34 cellular contexts compared by ENCODE assay signal in the genomic region with DNA sequence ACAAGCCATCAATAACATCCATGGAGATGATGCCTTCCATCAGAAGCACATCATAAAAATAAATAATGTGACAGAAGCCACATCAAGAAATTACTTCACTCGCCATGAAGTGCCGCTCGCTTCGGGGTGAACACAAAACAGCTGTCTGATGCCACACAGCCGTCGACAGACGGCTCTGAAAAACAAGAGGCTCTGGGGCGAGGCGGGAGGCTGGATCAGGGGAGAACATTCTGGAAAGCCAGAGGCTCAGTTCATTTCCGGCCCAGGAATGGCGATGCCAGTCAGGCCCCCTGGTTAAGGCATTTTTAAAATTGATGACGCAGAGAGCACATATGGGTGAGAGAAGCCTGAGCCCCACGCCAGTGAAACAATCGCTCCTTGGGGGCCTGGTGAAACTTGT.
"Had no signal": no experiment of that assay in that cellular context is flagged by ENCODE, and none has a peak within 500 bp of the region (broad histone marks: within the 10 kb centered on the region; RNA-seq: fewer than 3 reads in every experiment).

No MANE protein-coding gene starts in this region.

- H3K27ac Mint-ChIP-seq: activated B cell treated with CpG ODN at 0.5 μM for 24 hours; activated CD4-positive, alpha-beta memory T cell treated with anti-CD3 and anti-CD28 coated beads for 36 hours; activated CD4-positive, alpha-beta T cell treated with anti-CD3 and anti-CD28 coated beads, Interleukin-2, amount 10 ng/mL, durations not matched to agents 24 days and 14 days; activated CD8-positive, alpha-beta memory T cell treated with anti-CD3 and anti-CD28 coated beads, Interleukin-2, amount 10 ng/mL, durations not matched to agents 7 days and 5 days; activated CD8-positive, alpha-beta T cell treated with anti-CD3 and anti-CD28 coated beads for 36 hours; activated naive CD4-positive, alpha-beta T cell treated with anti-CD3 and anti-CD28 coated beads for 36 hours; activated naive CD4-positive, alpha-beta T cell treated with anti-CD3 and anti-CD28 coated beads, Interleukin-2, amount 50 U/mL, for 72 hours; activated naive CD8-positive, alpha-beta T cell treated with anti-CD3 and anti-CD28 coated beads for 36 hours; activated T-cell treated with anti-CD3 and anti-CD28 coated beads, Interleukin-2, amount 50 U/mL, for 72 hours; activated T-helper 1 cell treated with anti-CD3 and anti-CD28 coated beads, Interleukin-12 subunit alpha, Interleukin-12 subunit beta, Interleukin-2, Interleukin-4 antibody, amounts not matched to agents 30 ng/mL and 10 ng/mL and 1 ng/mL, durations not matched to agents 14 hours and 24 hours and 36 hours; activated T-helper 17 cell treated with anti-CD3 and anti-CD28 coated beads, Interleukin-2, amount 50 U/mL, for 72 hours; T-helper 1 cell treated with Interleukin-12 subunit alpha and Interleukin-12 subunit beta and Interleukin-4 antibody, amounts not matched to agents 30 μg/mL and 1 μg/mL, for 36 hours; T-helper 2 cell treated with Interferon-gamma antibody and Interleukin-4, amounts not matched to agents 5 μg/mL and 100 μg/mL, for 36 hours had no signal

- H3K4me1 Mint-ChIP-seq: activated B cell treated with CpG ODN at 0.5 μM for 24 hours; activated CD4-positive, alpha-beta T cell treated with anti-CD3 and anti-CD28 coated beads, Interleukin-2, amount 10 ng/mL, durations not matched to agents 24 days and 14 days; activated CD8-positive, alpha-beta memory T cell treated with anti-CD3 and anti-CD28 coated beads, Interleukin-2, amount 10 ng/mL, durations not matched to agents 7 days and 5 days; activated naive CD8-positive, alpha-beta T cell treated with anti-CD3 and anti-CD28 coated beads for 36 hours had no signal

- DNase-seq: activated B cell treated with CpG ODN at 0.5 μM for 24 hours; activated CD4-positive, alpha-beta memory T cell treated with anti-CD3 and anti-CD28 coated beads for 36 hours; activated CD4-positive, alpha-beta T cell treated with anti-CD3 and anti-CD28 coated beads for 4 hours; activated CD4-positive, alpha-beta T cell treated with anti-CD3 and anti-CD28 coated beads, Interleukin-2, amount 10 ng/mL, durations not matched to agents 24 days and 14 days; activated CD4-positive, alpha-beta T cell treated with anti-CD3 and anti-CD28 coated beads, Interleukin-2, amount 50 U/mL, for 1 hour; activated CD4-positive, alpha-beta T cell treated with anti-CD3 and anti-CD28 coated beads, Interleukin-2, amount 50 U/mL, for 4 hours; activated CD4-positive, CD25-positive, alpha-beta regulatory T cell treated with anti-CD3 and anti-CD28 coated beads, Interleukin-2, amount 50 U/mL, for 72 hours; activated CD8-positive, alpha-beta T cell treated with anti-CD3 and anti-CD28 coated beads for 36 hours; activated effector memory CD4-positive, alpha-beta T cell treated with anti-CD3 and anti-CD28 coated beads, Interleukin-2, amount 50 U/mL, for 16 hours; activated gamma-delta T cell treated with Interleukin-2 at 50 U/mL for 16 hours; activated naive CD4-positive, alpha-beta T cell; activated naive CD4-positive, alpha-beta T cell treated with anti-CD3 and anti-CD28 coated beads for 36 hours; activated naive CD4-positive, alpha-beta T cell treated with anti-CD3 and anti-CD28 coated beads, Interleukin-2, amount 50 U/mL, for 16 hours; activated naive CD8-positive, alpha-beta T cell treated with anti-CD3 and anti-CD28 coated beads for 36 hours; activated T-cell treated with anti-CD3 and anti-CD28 coated beads for 4 hours; activated T-cell treated with anti-CD3 and anti-CD28 coated beads, Interleukin-2, amount 50 U/mL, for 1 hour; activated T-cell treated with anti-CD3 and anti-CD28 coated beads, Interleukin-2, amount 50 U/mL, for 4 hours; activated T-cell treated with anti-CD3 and anti-CD28 coated beads, Interleukin-2, amount 50 U/mL, for 72 hours; adrenal gland; amniotic stem cell; body of pancreas; brain microvascular endothelial cell; central memory CD4-positive, alpha-beta T cell; T-helper 1 cell; T-helper 2 cell; T-helper 9 cell had no signal

- H3K9me3 Mint-ChIP-seq: activated B cell treated with CpG ODN at 0.5 μM for 24 hours; activated CD4-positive, alpha-beta memory T cell treated with anti-CD3 and anti-CD28 coated beads for 36 hours; activated CD4-positive, alpha-beta T cell treated with anti-CD3 and anti-CD28 coated beads, Interleukin-2, amount 10 ng/mL, durations not matched to agents 24 days and 14 days; activated CD8-positive, alpha-beta T cell treated with anti-CD3 and anti-CD28 coated beads for 36 hours; activated naive CD4-positive, alpha-beta T cell treated with anti-CD3 and anti-CD28 coated beads for 36 hours; activated naive CD4-positive, alpha-beta T cell treated with anti-CD3 and anti-CD28 coated beads, Interleukin-2, amount 50 U/mL, for 72 hours; activated naive CD8-positive, alpha-beta T cell treated with anti-CD3 and anti-CD28 coated beads for 36 hours; activated T-cell treated with anti-CD3 and anti-CD28 coated beads, Interleukin-2, amount 50 U/mL, for 4 hours; activated T-cell treated with anti-CD3 and anti-CD28 coated beads, Interleukin-2, amount 50 U/mL, for 72 hours; activated T-helper 1 cell treated with anti-CD3 and anti-CD28 coated beads, Interleukin-12 subunit alpha, Interleukin-12 subunit beta, Interleukin-2, Interleukin-4 antibody, amounts not matched to agents 30 ng/mL and 10 ng/mL and 1 ng/mL, durations not matched to agents 14 hours and 24 hours and 36 hours; activated T-helper 17 cell treated with anti-CD3 and anti-CD28 coated beads, Interleukin-2, amount 50 U/mL, for 72 hours; T-helper 1 cell treated with Interleukin-12 subunit alpha and Interleukin-12 subunit beta and Interleukin-4 antibody, amounts not matched to agents 30 μg/mL and 1 μg/mL, for 36 hours; T-helper 2 cell treated with Interferon-gamma antibody and Interleukin-4, amounts not matched to agents 5 μg/mL and 100 μg/mL, for 36 hours had no signal

- H3K4me3 Mint-ChIP-seq: activated B cell treated with CpG ODN at 0.5 μM for 24 hours; activated CD4-positive, alpha-beta memory T cell treated with anti-CD3 and anti-CD28 coated beads for 36 hours; activated CD4-positive, alpha-beta T cell treated with anti-CD3 and anti-CD28 coated beads, Interleukin-2, amount 10 ng/mL, durations not matched to agents 24 days and 14 days; activated CD8-positive, alpha-beta memory T cell treated with anti-CD3 and anti-CD28 coated beads, Interleukin-2, amount 10 ng/mL, durations not matched to agents 7 days and 5 days; activated CD8-positive, alpha-beta T cell treated with anti-CD3 and anti-CD28 coated beads for 36 hours; activated naive CD4-positive, alpha-beta T cell treated with anti-CD3 and anti-CD28 coated beads for 36 hours; activated naive CD8-positive, alpha-beta T cell treated with anti-CD3 and anti-CD28 coated beads for 36 hours; activated T-cell treated with anti-CD3 and anti-CD28 coated beads, Interleukin-2, amount 50 U/mL, for 4 hours; activated T-cell treated with anti-CD3 and anti-CD28 coated beads, Interleukin-2, amount 50 U/mL, for 72 hours; activated T-helper 1 cell treated with anti-CD3 and anti-CD28 coated beads, Interleukin-12 subunit alpha, Interleukin-12 subunit beta, Interleukin-2, Interleukin-4 antibody, amounts not matched to agents 30 ng/mL and 10 ng/mL and 1 ng/mL, durations not matched to agents 14 hours and 24 hours and 36 hours; activated T-helper 17 cell treated with anti-CD3 and anti-CD28 coated beads, Interleukin-2, amount 50 U/mL, for 72 hours; T-helper 1 cell treated with Interleukin-12 subunit alpha and Interleukin-12 subunit beta and Interleukin-4 antibody, amounts not matched to agents 30 μg/mL and 1 μg/mL, for 36 hours; T-helper 2 cell treated with Interferon-gamma antibody and Interleukin-4, amounts not matched to agents 5 μg/mL and 100 μg/mL, for 36 hours had no signal

- ATAC-seq: activated CD8-positive, alpha-beta memory T cell treated with anti-CD3 and anti-CD28 coated beads, Interleukin-2, amount 10 ng/mL, durations not matched to agents 7 days and 5 days; activated CD8-positive, alpha-beta T cell treated with anti-CD3 and anti-CD28 coated beads for 36 hours; activated naive CD4-positive, alpha-beta T cell treated with anti-CD3 and anti-CD28 coated beads, Interleukin-2, amount 50 U/mL, for 72 hours; activated T-cell treated with anti-CD3 and anti-CD28 coated beads, Interleukin-2, amount 50 U/mL, for 4 hours; activated T-cell treated with anti-CD3 and anti-CD28 coated beads, Interleukin-2, amount 50 U/mL, for 72 hours; activated T-helper 17 cell treated with anti-CD3 and anti-CD28 coated beads, Interleukin-2, amount 50 U/mL, for 72 hours; body of pancreas had no signal

- FAIRE-seq: astrocyte, TTC549 had no signal

- H3K36me3 Mint-ChIP-seq: activated CD4-positive, alpha-beta memory T cell treated with anti-CD3 and anti-CD28 coated beads for 36 hours; activated CD8-positive, alpha-beta memory T cell treated with anti-CD3 and anti-CD28 coated beads, Interleukin-2, amount 10 ng/mL, durations not matched to agents 7 days and 5 days; activated naive CD4-positive, alpha-beta T cell treated with anti-CD3 and anti-CD28 coated beads, Interleukin-2, amount 50 U/mL, for 72 hours; activated naive CD8-positive, alpha-beta T cell treated with anti-CD3 and anti-CD28 coated beads for 36 hours had no signal

- H3K27me3 Mint-ChIP-seq: activated B cell treated with CpG ODN at 0.5 μM for 24 hours; activated CD4-positive, alpha-beta T cell treated with anti-CD3 and anti-CD28 coated beads, Interleukin-2, amount 10 ng/mL, durations not matched to agents 24 days and 14 days; activated CD8-positive, alpha-beta memory T cell treated with anti-CD3 and anti-CD28 coated beads, Interleukin-2, amount 10 ng/mL, durations not matched to agents 7 days and 5 days; activated CD8-positive, alpha-beta T cell treated with anti-CD3 and anti-CD28 coated beads for 36 hours; activated naive CD8-positive, alpha-beta T cell treated with anti-CD3 and anti-CD28 coated beads for 36 hours had no signal
